In the genomic region with DNA sequence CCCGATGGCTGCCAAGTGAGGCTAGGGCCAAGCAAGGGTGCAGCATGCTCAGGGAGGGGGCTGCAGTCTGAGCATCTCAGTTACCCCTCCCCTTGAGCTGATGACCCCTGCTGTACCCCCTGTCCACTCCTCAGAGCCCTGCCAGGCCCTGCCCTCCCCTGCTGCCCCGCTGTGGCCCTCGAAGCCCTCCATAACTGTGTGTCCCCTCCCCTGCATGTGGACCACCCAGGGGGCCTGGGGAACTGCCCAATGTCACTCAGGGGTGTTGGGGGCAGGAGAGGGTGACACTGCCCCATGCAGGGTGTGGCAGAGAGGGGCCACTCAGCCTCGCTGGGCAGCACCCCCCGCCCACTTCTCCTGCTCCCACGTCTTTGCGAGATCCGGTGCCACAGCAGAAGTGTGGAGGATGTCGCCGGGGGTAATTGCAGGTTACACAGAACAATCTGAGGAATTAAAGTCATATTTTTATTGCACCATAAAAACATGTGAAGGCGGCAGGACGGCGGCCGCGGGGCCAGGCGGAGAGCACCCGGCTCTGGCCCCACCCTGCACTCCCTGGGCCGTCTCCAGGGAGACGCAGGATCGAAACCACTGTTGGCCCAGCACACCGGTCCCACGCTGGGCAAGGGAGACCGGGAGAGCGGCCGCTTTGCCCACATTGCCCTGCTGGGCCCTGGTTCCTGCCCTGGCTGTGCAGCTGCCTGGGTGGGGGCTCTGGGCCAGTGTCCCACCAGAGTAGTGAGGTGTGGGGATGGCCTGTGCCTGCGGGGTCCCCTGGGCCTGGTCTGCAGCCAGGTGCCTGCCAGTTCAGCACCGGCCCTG, we compare ENCODE assay signal across 10 cellular contexts. TPM values are rescaled to one million over a fixed set of nuclear protein-coding genes. Genes with fewer than 3 reads are reported as not detected.
DNase-seq lines count a peak whose midpoint lies in the region; ATAC-seq, FAIRE-seq and TF ChIP-seq lines count a peak whose summit lies in the region.
"Had no signal": no experiment of that assay in that cellular context is flagged by ENCODE, and none has a peak within 500 bp of the region (broad histone marks: within the 10 kb centered on the region; RNA-seq: fewer than 3 reads in every experiment).

No MANE protein-coding gene starts in this region.

- no peak overlapping the region for H2BK120ac ChIP-seq in mesenchymal stem cell (ENCODE audit: low read depth, low read length)

- no peak overlapping the region for H2BK12ac ChIP-seq in mesenchymal stem cell (ENCODE audit: low read length in 2 of 2)

- H3K4me2 ChIP-seq in mesenchymal stem cell (ENCODE audit: low read length, poor library complexity, severe bottlenecking): no peak overlapping the region

- no peak overlapping the region for H2AK5ac ChIP-seq in mesenchymal stem cell (ENCODE audit: low read length, severe bottlenecking)

- H2AFZ ChIP-seq in mesenchymal stem cell (ENCODE audit: low read depth, low read length): no peak overlapping the region

- no peak overlapping the region for H3K27ac ChIP-seq in heart left ventricle
- no peak overlapping the region for H3K27ac ChIP-seq in heart right ventricle
- peak overlapping the region; percentile 54 for H3K27ac ChIP-seq in VCaP
- no peak overlapping the region for H3K27ac ChIP-seq in mesenchymal stem cell (ENCODE audit: low read length, poor library complexity, severe bottlenecking)
- H3K27ac ChIP-seq in uterus: no peak overlapping the region

- peak in 4 of 5 donors; percentile 9 to 56 (median 14) for DNase-seq in heart left ventricle
- no peak for DNase-seq in heart right ventricle
- DNase-seq in mesenchymal stem cell: no peak
- DNase-seq in uterus: peak; percentile 11 to 12
- no peak for DNase-seq in activated CD4-positive, CD25-positive, alpha-beta regulatory T cell treated with anti-CD3 and anti-CD28 coated beads, Interleukin-2, amount 50 U/mL, for 72 hours
- DNase-seq in D721Med (ENCODE audit: insufficient read length, low spot score): no peak
- no peak for DNase-seq in dedifferentiated amniotic fluid mesenchymal stem cell (ENCODE audit: extremely low spot score)
- DNase-seq: NCI-H1694, SW 1271 had no signal

- TF ChIP-seq POLR2A in heart left ventricle (IDR thresholded peaks at IDR 0.05) (no peak), uterus (IDR thresholded peaks at IDR 0.05) (no peak)

- ATAC-seq in heart left ventricle (no peak), heart right ventricle (no peak)

- H2BK5ac ChIP-seq in mesenchymal stem cell (ENCODE audit: low read depth, low read length, poor library complexity, severe bottlenecking): no peak overlapping the region

- H3K4ac ChIP-seq in mesenchymal stem cell (ENCODE audit: low read depth in 1 of 2, low read length in 2 of 2): no peak overlapping the region

- peak overlapping the region; percentile 11 for H4K91ac ChIP-seq in mesenchymal stem cell (ENCODE audit: low read length)

- FAIRE-seq in D721Med (lab: Jason Lieb, UNC): no peak

- H3K18ac ChIP-seq in mesenchymal stem cell (ENCODE audit: low read depth in 1 of 2, low read length in 2 of 2): no peak overlapping the region

- intact Hi-C loops in heart left ventricle (cut with DNase I): no loop called here
- intact Hi-C loops in heart right ventricle (cut with DNase I): loop anchor here in 1 of 10 donors (5.0 kb wide), 1 partner anchor 41 kb away; no protein-coding TSS in a partner anchor
- intact Hi-C loops in uterus (cut with DNase I; ENCODE audit: low total_unique reads): no loop called here

- no peaks in the 10 kb centered on the region for H3K9me3 ChIP-seq in heart left ventricle
- H3K9me3 ChIP-seq in heart right ventricle: no peaks in the 10 kb centered on the region
- H3K9me3 ChIP-seq in mesenchymal stem cell (ENCODE audit: control insufficient read depth, low read length): no peaks in the 10 kb centered on the region
- no peaks in the 10 kb centered on the region for H3K9me3 ChIP-seq in uterus

- peak overlapping the region in 1 of 2 experiments; percentile 48 for H3K14ac ChIP-seq in mesenchymal stem cell (ENCODE audit: low read length in 2 of 2)

- TF ChIP-seq CTCF in heart left ventricle (IDR thresholded peaks at IDR 0.05): no peak
- TF ChIP-seq CTCF in heart right ventricle (IDR thresholded peaks at IDR 0.05): no peak
- no peak for TF ChIP-seq CTCF in VCaP (conservative IDR thresholded peaks at IDR 0.05)
- no peak for TF ChIP-seq CTCF in uterus (IDR thresholded peaks at IDR 0.05)
- no peak for TF ChIP-seq CTCF in D721Med (IDR thresholded peaks at IDR 0.05; ENCODE audit: insufficient read depth, missing control alignments)

- H3K27me3 ChIP-seq in heart left ventricle (no peaks in the 10 kb centered on the region), heart right ventricle (no peaks in the 10 kb centered on the region), mesenchymal stem cell (ENCODE audit: control insufficient read depth in 1 of 2, insufficient read depth in 1 of 2, low read length in 2 of 2) (no peaks in the 10 kb centered on the region), uterus (no peaks in the 10 kb centered on the region)

- no peak overlapping the region for H3K4me3 ChIP-seq in heart left ventricle
- H3K4me3 ChIP-seq in heart right ventricle: no peak overlapping the region
- no peak overlapping the region for H3K4me3 ChIP-seq in mesenchymal stem cell (ENCODE audit: insufficient read depth in 1 of 2, low read depth in 1 of 2, low read length in 2 of 2)
- no peak overlapping the region for H3K4me3 ChIP-seq in uterus

- H2BK15ac ChIP-seq in mesenchymal stem cell (ENCODE audit: low read depth, poor library complexity, severe bottlenecking): no peak overlapping the region

- no peak overlapping the region for H3K9ac ChIP-seq in mesenchymal stem cell (ENCODE audit: low read length)

- peaks cover 8% of the 10 kb centered on the region for H3K79me1 ChIP-seq in mesenchymal stem cell (replicated peaks; ENCODE audit: low read length, poor library complexity, severe bottlenecking)

- peaks cover 0 to 16% (median 7%) of the 10 kb centered on the region in 12 donors for H3K4me1 ChIP-seq in heart left ventricle
- H3K4me1 ChIP-seq in heart right ventricle: peaks cover 2 to 15% (median 10%) of the 10 kb centered on the region in 9 donors
- H3K4me1 ChIP-seq in mesenchymal stem cell (ENCODE audit: control insufficient read depth, insufficient read depth, low read depth, low read length): peaks cover 45% of the 10 kb centered on the region
- H3K4me1 ChIP-seq in uterus: peaks cover 0 to 4% of the 10 kb centered on the region in 2 donors

- 89 to 92% (median 91%) methylated on average over 23 to 27 of the region's 27 CpGs for WGBS in heart left ventricle, 4 donors
- WGBS in heart right ventricle, 2 donors: 89 to 93% methylated on average over 27 of the region's 27 CpGs
- WGBS in mesenchymal stem cell: 91% methylated on average over 26 of the region's 27 CpGs

- H3K36me3 ChIP-seq in heart left ventricle (peaks cover 0 to 12% (median 0%) of the 10 kb centered on the region in 9 donors), heart right ventricle (peaks cover 0 to 13% (median 0%) of the 10 kb centered on the region in 9 donors), mesenchymal stem cell (ENCODE audit: control insufficient read depth in 1 of 2, insufficient read depth in 2 of 2, low read depth in 1 of 2, low read length in 2 of 2) (peaks cover 0 to 45% of the 10 kb centered on the region in 2 experiments), uterus (no peaks in the 10 kb centered on the region)

- no peak overlapping the region for H3K23ac ChIP-seq in mesenchymal stem cell (ENCODE audit: low read length in 2 of 2)

- no peak overlapping the region for H4K8ac ChIP-seq in mesenchymal stem cell (ENCODE audit: low read length)

RNA-seq across cellular contexts. Expression of a gene that starts 18.7 kb away (rescaled TPM):
- total RNA-seq in heart left ventricle (1 to 10 TPM; 1.9 to 3.7 (median 2.4) TPM), heart right ventricle (1 to 10 TPM in 8 of 10 donors, under 1 TPM in 2; 0.76 to 3.6 (median 1.8) TPM), uterus (10 to 100 TPM in 1 of 4 donors, 1 to 10 TPM in 2, under 1 TPM in 1; 0.59 to 12.2 (median 3.1) TPM)
- polyA plus RNA-seq in heart left ventricle (1 to 10 TPM; 1.6 to 9.2 TPM), heart right ventricle (1 to 10 TPM; 2.0 to 9.3 TPM)
- polyA plus RNA-seq in mesenchymal stem cell (2013, experiment 1 of 2): 3.9 TPM
- 3.9 TPM for polyA plus RNA-seq in mesenchymal stem cell (2013, experiment 2 of 2)

RNA-seq across cellular contexts. Expression of a gene that starts 18.7 kb away (rescaled TPM):
- total RNA-seq in heart left ventricle (10 to 100 TPM in 3 of 9 donors, 1 to 10 TPM in 6; 5.1 to 11.6 (median 7.7) TPM), heart right ventricle (10 to 100 TPM in 2 of 10 donors, 1 to 10 TPM in 8; 5.3 to 12.0 (median 7.2) TPM), uterus (10 to 100 TPM in 3 of 4 donors, 1 to 10 TPM in 1; 6.8 to 24.3 (median 17.7) TPM)
- polyA plus RNA-seq in heart left ventricle (1 to 10 TPM; 4.6 to 4.9 TPM), heart right ventricle (1 to 10 TPM; 4.0 to 6.5 TPM)
- 6.4 TPM for polyA plus RNA-seq in mesenchymal stem cell (2013, experiment 1 of 2)
- 7.2 TPM for polyA plus RNA-seq in mesenchymal stem cell (2013, experiment 2 of 2)

Comparison
In these comparisons a context has a peak if more than half of its experiments do, and no peak if none do; other contexts are left out.
1. DNase-seq: peak in heart left ventricle (4 of 5) and uterus (2 of 2); none in heart right ventricle (0 of 2), mesenchymal stem cell (single experiment), activated CD4-positive, CD25-positive, alpha-beta regulatory T cell treated with anti-CD3 and anti-CD28 coated beads, Interleukin-2, amount 50 U/mL, for 72 hours (single experiment), D721Med (single experiment) and dedifferentiated amniotic fluid mesenchymal stem cell (single experiment).